Comparison of ENCODE assay signal across 13 cellular contexts in the genomic region with DNA sequence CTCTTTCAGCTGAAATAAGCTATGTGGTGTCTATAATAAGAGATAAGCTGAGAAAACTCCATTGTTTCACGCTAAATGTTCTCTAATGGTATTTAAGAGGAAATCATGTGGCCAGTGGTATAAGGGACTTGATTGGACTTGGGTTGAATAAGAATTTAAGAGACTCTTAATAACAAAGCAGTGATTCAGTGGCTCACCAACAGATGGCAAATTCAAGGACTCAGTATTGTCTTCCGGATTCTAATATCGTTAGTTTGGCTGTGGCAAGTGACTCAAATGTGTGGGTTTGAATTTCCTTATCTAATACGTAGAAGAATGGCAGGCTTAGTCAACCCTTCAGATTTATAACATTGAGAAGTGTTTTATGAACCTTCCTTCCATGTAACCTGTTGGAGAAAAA. TPM values are rescaled to one million over a fixed set of nuclear protein-coding genes. Genes with fewer than 3 reads are reported as not detected.
A peak's percentile ranks its signal among the peaks of the same experiment; 100 is the strongest.
DNase-seq lines count a peak whose midpoint lies in the region; ATAC-seq and TF ChIP-seq lines count a peak whose summit lies in the region.
"Had no signal": no experiment of that assay in that cellular context is flagged by ENCODE, and none has a peak within 500 bp of the region (broad histone marks: within the 10 kb centered on the region; RNA-seq: fewer than 3 reads in every experiment).

No MANE protein-coding gene starts in this region.

- peak; percentile 97 for DNase-seq in ELR (ENCODE audit: low read depth)
- DNase-seq in NCI-H82 treated with DMSO at 0.1 percent for 48 hours (lab: John Stamatoyannopoulos, UW; ENCODE audit: unreplicated experiment): peak; percentile 9
- DNase-seq in cardiac fibroblast (ENCODE audit: low read depth in 2 of 2): peak; percentile 76 to 94
- DNase-seq in myocyte (ENCODE audit: low read depth): peak; percentile 84
- DNase-seq in NK-92 treated with Interleukin-12 subunit alpha and Interleukin-12 subunit beta, amount 100 ng/mL, for 24 hours (lab: John Stamatoyannopoulos, UW): no peak
- DNase-seq in NCI-H748 treated with DMSO at 0.1 percent for 48 hours (lab: John Stamatoyannopoulos, UW): no peak
- DNase-seq in SKM-1 (lab: John Stamatoyannopoulos, UW; ENCODE audit: unreplicated experiment): no peak
- DNase-seq: activated CD4-positive, alpha-beta T cell treated with anti-CD3 and anti-CD28 coated beads, Interleukin-2, amount 10 ng/mL, durations not matched to agents 24 days and 14 days; gastrocnemius medialis; NCI-H1436; NCI-H526; nucleus accumbens had no signal

- no peak overlapping the region for H3K4me3 ChIP-seq in cardiac fibroblast (replicated peaks in 1 of 2; ENCODE audit: low read depth in 2 of 2, low read length in 2 of 2)
- H3K4me3 ChIP-seq: gastrocnemius medialis had no signal

- peak; percentile 37 for TF ChIP-seq CTCF in cardiac fibroblast (IDR thresholded peaks at IDR 0.05; ENCODE audit: low read depth, low read length)

- no peak for ATAC-seq in HG02759 (IDR thresholded peaks at IDR 0.05; ENCODE audit: unreplicated experiment)
- ATAC-seq: gastrocnemius medialis had no signal

RNA-seq across cellular contexts. Expression of a gene that starts 49.1 kb away (rescaled TPM):
- total RNA-seq in myocyte: 8.9 and 11.9 TPM in 2 replicates
- 2.3 TPM for polyA plus RNA-seq in myocyte (2012)
- total RNA-seq: gastrocnemius medialis had no signal

Comparison
In these comparisons a context has a peak if more than half of its experiments do, and no peak if none do; other contexts are left out.
1. DNase-seq: peak in ELR (single experiment), NCI-H82 treated with DMSO at 0.1 percent for 48 hours (single experiment), cardiac fibroblast (2 of 2) and myocyte (single experiment); none in NK-92 treated with Interleukin-12 subunit alpha and Interleukin-12 subunit beta, amount 100 ng/mL, for 24 hours (single experiment), NCI-H748 treated with DMSO at 0.1 percent for 48 hours (single experiment) and SKM-1 (single experiment).